1 cellular context compared by ENCODE assay signal in genomic region chr1:204177133-204177532, GRCh38.
A peak's percentile ranks its signal among the peaks of the same experiment; 100 is the strongest.
TF ChIP-seq lines count a peak whose summit lies in the region.

No MANE protein-coding gene starts in this region.

TF ChIP-seq in K562, 482 proteins besides CTCF, POLR2A, EP300 and RAD21 (continued from another document and continues in another):
- TF ChIP-seq ZNF583 (CRISPR knock-in tag; IDR thresholded peaks at IDR 0.05) (0 out of 2 replicates have a peak, but pooled peaks have one; percentile 22), HIVEP1 (CRISPR knock-in tag; IDR thresholded peaks at IDR 0.05) (no peak), GATA2 (CRISPR knock-in tag; IDR thresholded peaks at IDR 0.05) (peak; percentile 89), TOE1 (IDR thresholded peaks at IDR 0.05; ENCODE audit: borderline replicate concordance) (no peak), TOE1 (CRISPR knock-in tag; IDR thresholded peaks at IDR 0.05; ENCODE audit: borderline replicate concordance, low read depth) (no peak), ZBTB9 (CRISPR knock-in tag; IDR thresholded peaks at IDR 0.05) (peak; percentile 15; the same call in 1 of the 2 replicates), HNRNPK (IDR thresholded peaks at IDR 0.05; ENCODE audit: low read depth, low read length, poor library complexity, severe bottlenecking) (no peak), CBX3 (IDR thresholded peaks at IDR 0.05; ENCODE audit: borderline replicate concordance in 1 of 2, low read length in 2 of 2) (0 out of 3 replicates have a peak, but pooled peaks of 1 of the 2 experiments have one; percentile 12), MECOM (CRISPR knock-in tag; IDR thresholded peaks at IDR 0.05) (no peak), WHSC1 (IDR thresholded peaks at IDR 0.05; ENCODE audit: low read length) (no peak), SETDB1 (IDR thresholded peaks at IDR 0.05; ENCODE audit: low read length) (no peak), RNF2 (IDR thresholded peaks at IDR 0.05) (peak; percentile 91; the same call in 1 of the 2 replicates), HDAC1 (IDR thresholded peaks at IDR 0.05) (0 out of 4 replicates have a peak, but pooled peaks of 1 of the 2 experiments have one; percentile 43), VEZF1 (CRISPR knock-in tag; IDR thresholded peaks at IDR 0.05) (peak; percentile 92), CREBBP (IDR thresholded peaks at IDR 0.05; ENCODE audit: low read depth, low read length) (no peak), SMAD4 (CRISPR knock-in tag; conservative IDR thresholded peaks at IDR 0.05) (peak; percentile 83), TEAD1 (CRISPR knock-in tag; IDR thresholded peaks at IDR 0.05) (peak; percentile 63 to 67; a peak in 2 of 4 replicates), TSC22D4 (tag; IDR thresholded peaks at IDR 0.05) (no peak), CTBP1 (IDR thresholded peaks at IDR 0.05; ENCODE audit: borderline replicate concordance) (peak; percentile 86), ZNF740 (CRISPR knock-in tag; IDR thresholded peaks at IDR 0.05) (no peak), ZNF740 (tag; IDR thresholded peaks at IDR 0.05) (no peak), ZNF511 (CRISPR knock-in tag; IDR thresholded peaks at IDR 0.05) (no peak), PCBP2 (IDR thresholded peaks at IDR 0.05; ENCODE audit: low read depth, low read length, poor library complexity, severe bottlenecking) (no peak), IRF2 (CRISPR knock-in tag; IDR thresholded peaks at IDR 0.05) (no peak), SP2 (IDR thresholded peaks at IDR 0.05; ENCODE audit: extremely low read depth, low read depth, low read length, poor library complexity, severe bottlenecking) (no peak), CHD4 (IDR thresholded peaks at IDR 0.05; ENCODE audit: insufficient read depth, insufficient replicate concordance, low read depth, low read length, poor library complexity, severe bottlenecking) (no peak), GTF3C2 (IDR thresholded peaks at IDR 0.05; ENCODE audit: borderline replicate concordance, extremely low read depth, insufficient read length) (no peak), DEAF1 (CRISPR knock-in tag; IDR thresholded peaks at IDR 0.05) (no peak), NR2F6 (CRISPR knock-in tag; IDR thresholded peaks at IDR 0.05) (no peak), L3MBTL2 (IDR thresholded peaks at IDR 0.05) (no peak; the same call in 1 of the 2 replicates), GATAD2A (IDR thresholded peaks at IDR 0.05) (no peak), TAF7 (tag; IDR thresholded peaks at IDR 0.05) (no peak), FOXK1 (CRISPR knock-in tag; IDR thresholded peaks at IDR 0.05; ENCODE audit: borderline replicate concordance) (0 out of 2 replicates have a peak, but pooled peaks have one; percentile 64), MAFK (IDR thresholded peaks at IDR 0.05; ENCODE audit: low read length) (peak; percentile 20; the same call in 1 of the 2 replicates), SP1 (CRISPR knock-in tag; IDR thresholded peaks at IDR 0.05) (peak; percentile 64), TCFL5 (CRISPR knock-in tag; conservative IDR thresholded peaks at IDR 0.05) (no peak), TFAM (CRISPR knock-in tag; conservative IDR thresholded peaks at IDR 0.05) (no peak), DPF2 (IDR thresholded peaks at IDR 0.05) (peak; percentile 72; the same call in 1 of the 2 replicates), CBFB (CRISPR knock-in tag; IDR thresholded peaks at IDR 0.05) (peak; percentile 66; the same call in 1 of the 2 replicates), ARID1B (IDR thresholded peaks at IDR 0.05) (peak; percentile 93), HNRNPUL1 (IDR thresholded peaks at IDR 0.05; ENCODE audit: low read length) (no peak), RAD51 (IDR thresholded peaks at IDR 0.05; ENCODE audit: borderline replicate concordance, low read depth) (no peak), NEUROD1 (IDR thresholded peaks at IDR 0.05; ENCODE audit: borderline replicate concordance, low read depth, low read length, partially characterized antibody) (no peak), ZNF121 (CRISPR knock-in tag; conservative IDR thresholded peaks at IDR 0.05) (no peak), ZNF589 (CRISPR knock-in tag; IDR thresholded peaks at IDR 0.05; ENCODE audit: low read depth) (peak; percentile 94), ZNF174 (CRISPR knock-in tag; IDR thresholded peaks at IDR 0.05) (no peak), TCF7L2 (IDR thresholded peaks at IDR 0.05; ENCODE audit: low read depth, low read length) (no peak), TFE3 (CRISPR knock-in tag; IDR thresholded peaks at IDR 0.05) (no peak), GTF2A2 (tag; IDR thresholded peaks at IDR 0.05) (no peak), SMC3 (conservative IDR thresholded peaks at IDR 0.05; ENCODE audit: insufficient read depth, low read depth, low read length) (no peak), FUS (optimal IDR thresholded peaks at IDR 0.05; ENCODE audit: low read depth, low read length) (no peak), CCNT2 (IDR thresholded peaks at IDR 0.05; ENCODE audit: borderline replicate concordance, extremely low read depth, insufficient read length, low read depth, low read length) (no peak), GTF2E2 (tag; IDR thresholded peaks at IDR 0.05) (peak; percentile 45; the same call in 1 of the 2 replicates), ARHGAP35 (IDR thresholded peaks at IDR 0.05; ENCODE audit: partially characterized antibody) (no peak), USF1 (CRISPR knock-in tag; IDR thresholded peaks at IDR 0.05) (no peak)
- TF ChIP-seq, protein P1, sequence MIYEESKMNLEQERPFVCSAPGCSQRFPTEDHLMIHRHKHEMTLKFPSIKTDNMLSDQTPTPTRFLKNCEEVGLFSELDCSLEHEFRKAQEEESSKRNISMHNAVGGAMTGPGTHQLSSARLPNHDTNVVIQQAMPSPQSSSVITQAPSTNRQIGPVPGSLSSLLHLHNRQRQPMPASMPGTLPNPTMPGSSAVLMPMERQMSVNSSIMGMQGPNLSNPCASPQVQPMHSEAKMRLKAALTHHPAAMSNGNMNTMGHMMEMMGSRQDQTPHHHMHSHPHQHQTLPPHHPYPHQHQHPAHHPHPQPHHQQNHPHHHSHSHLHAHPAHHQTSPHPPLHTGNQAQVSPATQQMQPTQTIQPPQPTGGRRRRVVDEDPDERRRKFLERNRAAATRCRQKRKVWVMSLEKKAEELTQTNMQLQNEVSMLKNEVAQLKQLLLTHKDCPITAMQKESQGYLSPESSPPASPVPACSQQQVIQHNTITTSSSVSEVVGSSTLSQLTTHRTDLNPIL (CRISPR knock-in tag; IDR thresholded peaks at IDR 0.05): no peak
- TF ChIP-seq, protein P2, sequence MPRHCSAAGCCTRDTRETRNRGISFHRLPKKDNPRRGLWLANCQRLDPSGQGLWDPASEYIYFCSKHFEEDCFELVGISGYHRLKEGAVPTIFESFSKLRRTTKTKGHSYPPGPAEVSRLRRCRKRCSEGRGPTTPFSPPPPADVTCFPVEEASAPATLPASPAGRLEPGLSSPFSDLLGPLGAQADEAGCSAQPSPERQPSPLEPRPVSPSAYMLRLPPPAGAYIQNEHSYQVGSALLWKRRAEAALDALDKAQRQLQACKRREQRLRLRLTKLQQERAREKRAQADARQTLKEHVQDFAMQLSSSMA (CRISPR knock-in tag; IDR thresholded peaks at IDR 0.05): no peak
